27 cellular contexts compared by ENCODE assay signal in the genomic region with DNA sequence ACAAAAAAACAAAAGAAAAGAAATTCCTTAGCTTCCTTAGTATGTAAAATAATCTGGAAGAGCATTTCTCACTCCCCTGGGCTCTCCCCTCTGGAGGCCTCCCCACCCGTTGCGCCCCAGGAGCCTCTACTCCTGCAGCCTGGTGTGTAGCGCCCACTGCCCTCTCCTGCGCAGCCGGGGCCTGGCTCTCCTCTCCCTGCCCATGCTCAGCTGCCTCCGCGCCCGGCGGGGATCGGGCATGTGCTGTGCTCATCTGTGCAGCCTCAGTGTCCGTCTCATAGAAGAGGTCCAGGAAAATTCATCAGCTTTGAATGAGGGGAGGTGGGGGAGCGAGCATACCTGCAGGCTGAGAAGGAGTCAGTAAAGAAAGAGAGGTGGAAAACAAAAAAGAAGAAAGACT.
"Had no signal": no experiment of that assay in that cellular context is flagged by ENCODE, and none has a peak within 500 bp of the region (broad histone marks: within the 10 kb centered on the region; RNA-seq: fewer than 3 reads in every experiment).

No MANE protein-coding gene starts in this region.

- H3K4me3 ChIP-seq: colonic mucosa, esophagus squamous epithelium, gastrocnemius medialis, heart right ventricle, left lung, lower lobe of right lung had no signal

- H3K27me3 ChIP-seq: colonic mucosa, esophagus squamous epithelium, gastrocnemius medialis, heart right ventricle had no signal

- H3K9me3 Mint-ChIP-seq: memory B cell had no signal

- DNase-seq: colonic mucosa; effector CD8-positive, alpha-beta T cell; effector memory CD8-positive, alpha-beta T cell; endodermal cell; erythroblast; esophagus squamous epithelium; foreskin fibroblast; foreskin melanocyte; gastrocnemius medialis; glutamatergic neuron; head of caudate nucleus; heart right ventricle; hippocampal formation; left cardiac atrium; left ventricle myocardium superior; lower lobe of right lung; mesendoderm; midbrain; naive thymus-derived CD4-positive, alpha-beta T cell had no signal

- H3K27ac Mint-ChIP-seq: dendritic cell treated with granulocyte-macrophage colony-stimulating factor and Interleukin-4, amounts not matched to agents 40 ng/mL and 50 ng/mL, for 4 days; effector memory CD8-positive, alpha-beta T cell; endodermal cell; memory B cell; naive thymus-derived CD4-positive, alpha-beta T cell had no signal

- H3K4me1 ChIP-seq: colonic mucosa, esophagus squamous epithelium, gastrocnemius medialis, heart right ventricle, left lung, lower lobe of right lung had no signal

- H3K36me3 Mint-ChIP-seq: memory B cell; naive thymus-derived CD4-positive, alpha-beta T cell had no signal

- H3K4me3 Mint-ChIP-seq: dendritic cell treated with granulocyte-macrophage colony-stimulating factor and Interleukin-4, amounts not matched to agents 40 ng/mL and 50 ng/mL, for 4 days; effector memory CD8-positive, alpha-beta T cell; endodermal cell; memory B cell; naive thymus-derived CD4-positive, alpha-beta T cell had no signal

- FAIRE-seq: endometrium, islet of Langerhans, keratinocyte had no signal

- H3K36me3 ChIP-seq: colonic mucosa, esophagus squamous epithelium, gastrocnemius medialis, heart right ventricle, left lung, lower lobe of right lung had no signal

- ATAC-seq: effector memory CD8-positive, alpha-beta T cell; esophagus mucosa; gastrocnemius medialis; heart right ventricle; left cardiac atrium; left lung; left ventricle myocardium superior; lower lobe of right lung; naive thymus-derived CD4-positive, alpha-beta T cell had no signal

- H3K27ac ChIP-seq: colonic mucosa, epithelial cell of prostate, esophagus squamous epithelium, gastrocnemius medialis, heart right ventricle, left lung, lower lobe of right lung had no signal

- H3K9me3 ChIP-seq: colonic mucosa, esophagus squamous epithelium, gastrocnemius medialis, heart right ventricle, left lung, lower lobe of right lung had no signal
